9 cellular contexts compared by ENCODE assay signal in the genomic region with DNA sequence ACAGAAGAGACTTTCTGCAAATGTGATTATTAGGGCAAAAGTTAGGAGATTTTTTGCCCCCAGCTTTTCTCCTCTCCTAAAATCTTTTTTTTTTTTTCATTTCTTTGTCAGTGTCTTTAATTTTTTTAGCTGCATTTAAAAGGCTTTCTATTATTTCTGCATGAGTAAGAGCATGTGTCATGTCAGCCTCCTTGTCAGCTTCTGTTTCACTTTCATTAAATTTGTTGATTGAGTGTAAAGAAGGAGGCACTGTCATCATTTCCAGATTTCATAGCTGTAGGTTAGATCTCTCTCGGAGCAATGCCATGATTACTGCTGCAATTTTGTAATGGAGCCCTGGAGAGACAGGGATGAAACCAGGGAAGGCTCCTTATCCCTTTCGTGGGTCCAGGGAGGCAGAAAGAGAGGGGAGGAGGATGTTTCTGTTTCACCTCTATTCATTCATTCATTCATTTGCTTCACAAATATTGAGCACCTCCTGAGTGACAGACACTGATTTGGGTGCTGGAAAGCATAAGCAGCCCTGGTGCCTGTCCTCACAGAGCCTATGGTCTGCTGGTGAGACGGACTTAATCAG. TPM values are rescaled to one million over a fixed set of nuclear protein-coding genes. Genes with fewer than 3 reads are reported as not detected.
DNase-seq lines count a peak whose midpoint lies in the region; ATAC-seq and TF ChIP-seq lines count a peak whose summit lies in the region.
"Had no signal": no experiment of that assay in that cellular context is flagged by ENCODE, and none has a peak within 500 bp of the region (broad histone marks: within the 10 kb centered on the region; RNA-seq: fewer than 3 reads in every experiment).

No MANE protein-coding gene starts in this region.

- H3K4me3 ChIP-seq in suprapubic skin: no peak overlapping the region
- no peak overlapping the region for H3K4me3 ChIP-seq in lower leg skin (ENCODE audit: low read depth, poor library complexity, severe bottlenecking)
- H3K4me3 ChIP-seq: SJSA1 had no signal

- peaks cover 25% of the 10 kb centered on the region for H3K4me1 Mint-ChIP-seq in chondrocyte (ENCODE audit: low read depth)

- intact Hi-C loops in lower leg skin (cut with DNase I; ENCODE audit: low total_unique reads): no loop called here

- peak; percentile 41 for DNase-seq in fibroblast of peridontal ligament (ENCODE audit: extremely low read depth)
- DNase-seq in chondrocyte (ENCODE audit: low spot score): no peak
- no peak for DNase-seq in SKM-1 (lab: John Stamatoyannopoulos, UW; ENCODE audit: unreplicated experiment)
- DNase-seq in suprapubic skin (ENCODE audit: low spot score in 2 of 2): no peak
- no peak for DNase-seq in lower leg skin (ENCODE audit: low spot score in 2 of 2)

- H3K36me3 Mint-ChIP-seq in chondrocyte (ENCODE audit: low read depth): no peaks in the 10 kb centered on the region

- H3K27me3 Mint-ChIP-seq in chondrocyte (ENCODE audit: low read depth): peaks cover 3% of the 10 kb centered on the region

- WGBS in suprapubic skin: 47% methylated on average over 3 of the region's 3 CpGs
- 52 to 53% methylated on average over 3 of the region's 3 CpGs for WGBS in lower leg skin, 2 donors

- TF ChIP-seq EP300 in suprapubic skin (IDR thresholded peaks at IDR 0.05): no peak

- TF ChIP-seq POLR2A in suprapubic skin (IDR thresholded peaks at IDR 0.05) (no peak), lower leg skin (IDR thresholded peaks at IDR 0.05) (no peak)

- H3K27me3 ChIP-seq in suprapubic skin: no peaks in the 10 kb centered on the region
- H3K27me3 ChIP-seq: SJSA1 had no signal

- H3K27ac ChIP-seq in suprapubic skin: no peak overlapping the region
- H3K27ac ChIP-seq: SJSA1 had no signal

- TF ChIP-seq CTCF in chondrocyte (IDR thresholded peaks at IDR 0.05): no peak
- TF ChIP-seq CTCF in suprapubic skin (IDR thresholded peaks at IDR 0.05): no peak
- TF ChIP-seq CTCF in lower leg skin (IDR thresholded peaks at IDR 0.05): no peak

- no peak overlapping the region for H3K4me3 Mint-ChIP-seq in chondrocyte (ENCODE audit: unreplicated experiment)

- no peaks in the 10 kb centered on the region for H3K9me3 ChIP-seq in suprapubic skin
- H3K9me3 ChIP-seq: SJSA1 had no signal

- H3K4me1 ChIP-seq in suprapubic skin: no peaks in the 10 kb centered on the region
- H3K4me1 ChIP-seq: SJSA1 had no signal

- peak; percentile 98 for ATAC-seq in GM18511 (IDR thresholded peaks at IDR 0.05; ENCODE audit: unreplicated experiment)
- peak; percentile 98 for ATAC-seq in GM21529 (IDR thresholded peaks at IDR 0.05; ENCODE audit: unreplicated experiment)
- peak; percentile 84 for ATAC-seq in HG03565 (IDR thresholded peaks at IDR 0.05; ENCODE audit: unreplicated experiment)

- H3K27ac Mint-ChIP-seq in chondrocyte (ENCODE audit: unreplicated experiment): no peak overlapping the region

- H3K9me3 Mint-ChIP-seq in chondrocyte (ENCODE audit: low read depth): no peaks in the 10 kb centered on the region

- H3K36me3 ChIP-seq in suprapubic skin: no peaks in the 10 kb centered on the region
- H3K36me3 ChIP-seq: SJSA1 had no signal

RNA-seq across cellular contexts. Expression of a gene that starts 13.3 kb away (rescaled TPM):
- total RNA-seq in chondrocyte: 22.6 to 27.1 TPM (median 24.9 TPM) in 3 replicates
- 100 to 1,000 TPM; 139 to 198 (median 173) TPM for total RNA-seq in suprapubic skin
- 100 to 1,000 TPM; 153 to 235 (median 186) TPM for total RNA-seq in lower leg skin
